ENCODE assay signal across 28 cellular contexts in the genomic region with DNA sequence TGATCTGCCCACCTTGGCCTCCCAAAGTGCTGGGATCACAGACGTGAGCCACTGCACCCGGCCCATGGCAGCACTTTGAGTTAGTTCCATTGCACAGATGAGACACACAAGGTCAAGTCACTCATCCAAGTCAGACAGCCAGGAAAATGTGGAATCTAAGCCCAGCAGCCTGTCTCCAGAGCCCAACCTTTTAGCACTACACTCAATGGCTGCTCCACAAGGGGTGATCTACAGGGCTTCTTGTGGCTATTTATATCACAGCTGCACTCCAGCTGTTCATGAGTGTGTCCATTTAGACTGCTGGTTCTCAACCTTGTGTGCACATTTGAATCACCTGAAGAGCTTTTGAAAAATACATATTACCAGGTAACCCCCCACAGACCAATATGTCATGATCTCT.
"Had no signal": no experiment of that assay in that cellular context is flagged by ENCODE, and none has a peak within 500 bp of the region (broad histone marks: within the 10 kb centered on the region; RNA-seq: fewer than 3 reads in every experiment).

No MANE protein-coding gene starts in this region.

- H3K4me1 Mint-ChIP-seq: activated naive CD8-positive, alpha-beta T cell treated with anti-CD3 and anti-CD28 coated beads, Interleukin-2, amount 50 U/mL, for 24 hours; immature natural killer cell had no signal

- H3K9me3 Mint-ChIP-seq: activated naive CD8-positive, alpha-beta T cell treated with anti-CD3 and anti-CD28 coated beads, Interleukin-2, amount 50 U/mL, for 24 hours; activated T-cell treated with anti-CD3 and anti-CD28 coated beads, Interleukin-2, amount 50 U/mL, for 4 hours; activated T-helper 17 cell treated with anti-CD3 and anti-CD28 coated beads, Interleukin-2, amount 50 U/mL, for 72 hours; immature natural killer cell; stimulated activated effector memory CD8-positive, alpha-beta T cell treated with anti-CD3 and anti-CD28 coated beads, Interleukin-12 subunit alpha, Interleukin-12 subunit beta, amount 100 ng/mL, for 72 hours; stimulated activated naive CD8-positive, alpha-beta T cell treated with anti-CD3 and anti-CD28 coated beads, Interleukin-15, Interleukin-2, amounts not matched to agents 100 ng/mL and 50 ng/mL, for 24 hours had no signal

- H3K27ac Mint-ChIP-seq: activated naive CD8-positive, alpha-beta T cell treated with anti-CD3 and anti-CD28 coated beads, Interleukin-2, amount 50 U/mL, for 24 hours; activated T-helper 17 cell treated with anti-CD3 and anti-CD28 coated beads, Interleukin-2, amount 50 U/mL, for 72 hours; immature natural killer cell; nephron; stimulated activated effector memory CD8-positive, alpha-beta T cell treated with anti-CD3 and anti-CD28 coated beads, Interleukin-12 subunit alpha, Interleukin-12 subunit beta, amount 100 ng/mL, for 72 hours; stimulated activated naive CD8-positive, alpha-beta T cell treated with anti-CD3 and anti-CD28 coated beads, Interleukin-15, Interleukin-2, amounts not matched to agents 100 ng/mL and 50 ng/mL, for 24 hours had no signal

- H3K27ac ChIP-seq: gastroesophageal sphincter, thoracic aorta, VCaP had no signal

- ATAC-seq: activated naive CD8-positive, alpha-beta T cell treated with anti-CD3 and anti-CD28 coated beads, Interleukin-2, amount 50 U/mL, for 24 hours; activated T-cell treated with anti-CD3 and anti-CD28 coated beads, Interleukin-2, amount 50 U/mL, for 4 hours; activated T-helper 17 cell treated with anti-CD3 and anti-CD28 coated beads, Interleukin-2, amount 50 U/mL, for 72 hours; gastroesophageal sphincter; left lobe of liver; mucosa of descending colon; sciatic nerve; stimulated activated effector memory CD8-positive, alpha-beta T cell treated with anti-CD3 and anti-CD28 coated beads, Interleukin-12 subunit alpha, Interleukin-12 subunit beta, amount 100 ng/mL, for 72 hours had no signal

- H3K27me3 Mint-ChIP-seq: activated naive CD8-positive, alpha-beta T cell treated with anti-CD3 and anti-CD28 coated beads, Interleukin-2, amount 50 U/mL, for 24 hours; activated T-helper 17 cell treated with anti-CD3 and anti-CD28 coated beads, Interleukin-2, amount 50 U/mL, for 72 hours; stimulated activated naive CD8-positive, alpha-beta T cell treated with anti-CD3 and anti-CD28 coated beads, Interleukin-15, Interleukin-2, amounts not matched to agents 100 ng/mL and 50 ng/mL, for 24 hours had no signal

- H3K36me3 Mint-ChIP-seq: immature natural killer cell; stimulated activated effector memory CD8-positive, alpha-beta T cell treated with anti-CD3 and anti-CD28 coated beads, Interleukin-12 subunit alpha, Interleukin-12 subunit beta, amount 100 ng/mL, for 72 hours had no signal

- H3K36me3 ChIP-seq: thoracic aorta had no signal

- H3K27me3 ChIP-seq: gastroesophageal sphincter had no signal

- H3K4me3 ChIP-seq: gastroesophageal sphincter, lung, mucosa of descending colon, thoracic aorta had no signal

- DNase-seq: activated CD4-positive, alpha-beta T cell treated with anti-CD3 and anti-CD28 coated beads for 4 hours; activated CD4-positive, alpha-beta T cell treated with anti-CD3 and anti-CD28 coated beads, Interleukin-2, amount 50 U/mL, for 48 hours; activated gamma-delta T cell treated with Interleukin-2 at 50 U/mL for 16 hours; activated naive CD4-positive, alpha-beta T cell treated with anti-CD3 and anti-CD28 coated beads, Interleukin-2, amount 50 U/mL, for 16 hours; activated naive CD8-positive, alpha-beta T cell treated with anti-CD3 and anti-CD28 coated beads, Interleukin-2, amount 50 U/mL, for 24 hours; activated T-cell treated with anti-CD3 and anti-CD28 coated beads, Interleukin-2, amount 50 U/mL, for 4 hours; amygdala; central memory CD4-positive, alpha-beta T cell; dermis blood vessel endothelial cell; effector CD4-positive, alpha-beta T cell; hypothalamus; immature natural killer cell; mucosa of descending colon; posterior cingulate gyrus; small intestine; stimulated activated CD4-positive, alpha-beta T cell treated with anti-CD3 and anti-CD28 coated beads, Interleukin-4, amount 100 ng/mL, for 24 hours; trophoblast cell had no signal

- H3K4me3 Mint-ChIP-seq: activated naive CD8-positive, alpha-beta T cell treated with anti-CD3 and anti-CD28 coated beads, Interleukin-2, amount 50 U/mL, for 24 hours; activated T-cell treated with anti-CD3 and anti-CD28 coated beads, Interleukin-2, amount 50 U/mL, for 4 hours; activated T-helper 17 cell treated with anti-CD3 and anti-CD28 coated beads, Interleukin-2, amount 50 U/mL, for 72 hours; immature natural killer cell; nephron; stimulated activated effector memory CD8-positive, alpha-beta T cell treated with anti-CD3 and anti-CD28 coated beads, Interleukin-12 subunit alpha, Interleukin-12 subunit beta, amount 100 ng/mL, for 72 hours; stimulated activated naive CD8-positive, alpha-beta T cell treated with anti-CD3 and anti-CD28 coated beads, Interleukin-15, Interleukin-2, amounts not matched to agents 100 ng/mL and 50 ng/mL, for 24 hours had no signal

- H3K9me3 ChIP-seq: gastroesophageal sphincter, mucosa of descending colon, thoracic aorta had no signal

- FAIRE-seq: small intestine, urothelium cell line had no signal
